In the genomic region with DNA sequence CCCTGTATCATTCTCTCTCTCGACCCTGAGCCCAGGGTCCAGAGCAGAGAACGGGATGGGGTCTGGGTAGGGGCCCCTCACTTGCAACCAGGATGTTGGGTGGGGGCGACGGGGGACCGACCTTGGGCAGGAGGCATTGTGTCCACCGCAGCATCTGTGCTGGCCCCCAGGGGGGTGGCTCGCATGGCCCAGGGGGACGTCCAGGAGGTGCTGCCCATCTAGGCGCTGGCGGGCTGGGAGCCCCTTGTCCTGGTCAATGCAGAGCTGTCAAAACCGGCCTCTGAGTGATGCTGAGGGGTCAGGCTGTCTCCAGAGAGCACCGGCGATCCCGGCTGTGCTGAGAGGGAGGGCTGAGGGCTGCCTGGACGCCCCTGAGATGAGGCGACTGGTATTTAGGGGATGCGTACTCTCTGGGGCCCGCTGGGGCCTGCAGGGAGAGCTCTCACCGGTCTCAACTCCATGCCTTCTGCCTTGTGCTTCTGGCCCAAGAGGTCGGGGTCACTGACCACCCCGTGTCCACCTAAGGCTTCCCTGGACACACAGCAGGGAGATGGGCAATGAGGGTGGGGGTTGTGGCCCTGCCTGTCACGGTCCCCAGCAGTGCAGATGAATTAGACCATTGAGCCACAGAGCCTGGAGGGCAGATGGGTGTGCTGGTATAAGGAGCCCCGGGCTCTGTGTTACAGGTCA, we compare ENCODE assay signal across 1 cellular context.
A peak's percentile ranks its signal among the peaks of the same experiment; 100 is the strongest.
TF ChIP-seq lines count a peak whose summit lies in the region.

No MANE protein-coding gene starts in this region.

TF ChIP-seq in HepG2, 621 proteins besides CTCF, POLR2A, EP300 and RAD21 (continues in another document):
- peak; percentile 98 for TF ChIP-seq AGO2 (optimal IDR thresholded peaks at IDR 0.05; ENCODE audit: low read depth, low read length)
- peak; percentile 66 for TF ChIP-seq PTBP1 (IDR thresholded peaks at IDR 0.05; ENCODE audit: low read depth, low read length, poor library complexity, severe bottlenecking)
- TF ChIP-seq, protein P1, sequence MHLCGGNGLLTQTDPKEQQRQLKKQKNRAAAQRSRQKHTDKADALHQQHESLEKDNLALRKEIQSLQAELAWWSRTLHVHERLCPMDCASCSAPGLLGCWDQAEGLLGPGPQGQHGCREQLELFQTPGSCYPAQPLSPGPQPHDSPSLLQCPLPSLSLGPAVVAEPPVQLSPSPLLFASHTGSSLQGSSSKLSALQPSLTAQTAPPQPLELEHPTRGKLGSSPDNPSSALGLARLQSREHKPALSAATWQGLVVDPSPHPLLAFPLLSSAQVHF (CRISPR knock-in tag; IDR thresholded peaks at IDR 0.05) = 0 out of 2 replicates have a peak, but pooled peaks have one; percentile 10
- no peak for TF ChIP-seq FLYWCH1 (CRISPR knock-in tag; IDR thresholded peaks at IDR 0.05)
- peak; percentile 86 for TF ChIP-seq ZNF296 (CRISPR knock-in tag; conservative IDR thresholded peaks at IDR 0.05)
- 0 out of 2 replicates have a peak, but pooled peaks have one; percentile 25 for TF ChIP-seq ZNF317 (CRISPR knock-in tag; IDR thresholded peaks at IDR 0.05)
- TF ChIP-seq PRMT3 (CRISPR knock-in tag; IDR thresholded peaks at IDR 0.05; ENCODE audit: borderline replicate concordance, low read depth) = no peak
- TF ChIP-seq KDM5B (CRISPR knock-in tag; IDR thresholded peaks at IDR 0.05; ENCODE audit: borderline replicate concordance) = 0 out of 2 replicates have a peak, but pooled peaks have one; percentile 39
- TF ChIP-seq MTA1 (CRISPR knock-in tag; IDR thresholded peaks at IDR 0.05; ENCODE audit: borderline replicate concordance) = 0 out of 2 replicates have a peak, but pooled peaks have one; percentile 6
- TF ChIP-seq ZNF564 (CRISPR knock-in tag; IDR thresholded peaks at IDR 0.05) = peak; percentile 24; the same call in 1 of the 2 replicates
- no peak; the same call in 1 of the 2 replicates for TF ChIP-seq HES4 (CRISPR knock-in tag; IDR thresholded peaks at IDR 0.05; ENCODE audit: borderline replicate concordance)
- peak; percentile 42; the same call in 1 of the 2 replicates for TF ChIP-seq ZNF121 (CRISPR knock-in tag; IDR thresholded peaks at IDR 0.05)
- no peak for TF ChIP-seq NFATC3 (CRISPR knock-in tag; IDR thresholded peaks at IDR 0.05)
- no peak for TF ChIP-seq NBN (conservative IDR thresholded peaks at IDR 0.05)
- 0 out of 2 replicates have a peak, but pooled peaks have one; percentile 3 for TF ChIP-seq ARNT2 (CRISPR knock-in tag; IDR thresholded peaks at IDR 0.05; ENCODE audit: low read depth)
- TF ChIP-seq, protein P2, sequence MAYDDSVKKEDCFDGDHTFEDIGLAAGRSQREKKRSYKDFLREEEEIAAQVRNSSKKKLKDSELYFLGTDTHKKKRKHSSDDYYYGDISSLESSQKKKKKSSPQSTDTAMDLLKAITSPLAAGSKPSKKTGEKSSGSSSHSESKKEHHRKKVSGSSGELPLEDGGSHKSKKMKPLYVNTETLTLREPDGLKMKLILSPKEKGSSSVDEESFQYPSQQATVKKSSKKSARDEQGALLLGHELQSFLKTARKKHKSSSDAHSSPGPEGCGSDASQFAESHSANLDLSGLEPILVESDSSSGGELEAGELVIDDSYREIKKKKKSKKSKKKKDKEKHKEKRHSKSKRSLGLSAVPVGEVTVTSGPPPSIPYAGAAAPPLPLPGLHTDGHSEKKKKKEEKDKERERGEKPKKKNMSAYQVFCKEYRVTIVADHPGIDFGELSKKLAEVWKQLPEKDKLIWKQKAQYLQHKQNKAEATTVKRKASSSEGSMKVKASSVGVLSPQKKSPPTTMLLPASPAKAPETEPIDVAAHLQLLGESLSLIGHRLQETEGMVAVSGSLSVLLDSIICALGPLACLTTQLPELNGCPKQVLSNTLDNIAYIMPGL (CRISPR knock-in tag; IDR thresholded peaks at IDR 0.05; ENCODE audit: borderline replicate concordance in 1 of 2, low read depth in 1 of 2) = no peak
- TF ChIP-seq EEA1 (CRISPR knock-in tag; IDR thresholded peaks at IDR 0.05; ENCODE audit: borderline replicate concordance) = 0 out of 2 replicates have a peak, but pooled peaks have one; percentile 69
- no peak for TF ChIP-seq MTF2 (CRISPR knock-in tag; IDR thresholded peaks at IDR 0.05; ENCODE audit: borderline replicate concordance)
- TF ChIP-seq, protein P3, sequence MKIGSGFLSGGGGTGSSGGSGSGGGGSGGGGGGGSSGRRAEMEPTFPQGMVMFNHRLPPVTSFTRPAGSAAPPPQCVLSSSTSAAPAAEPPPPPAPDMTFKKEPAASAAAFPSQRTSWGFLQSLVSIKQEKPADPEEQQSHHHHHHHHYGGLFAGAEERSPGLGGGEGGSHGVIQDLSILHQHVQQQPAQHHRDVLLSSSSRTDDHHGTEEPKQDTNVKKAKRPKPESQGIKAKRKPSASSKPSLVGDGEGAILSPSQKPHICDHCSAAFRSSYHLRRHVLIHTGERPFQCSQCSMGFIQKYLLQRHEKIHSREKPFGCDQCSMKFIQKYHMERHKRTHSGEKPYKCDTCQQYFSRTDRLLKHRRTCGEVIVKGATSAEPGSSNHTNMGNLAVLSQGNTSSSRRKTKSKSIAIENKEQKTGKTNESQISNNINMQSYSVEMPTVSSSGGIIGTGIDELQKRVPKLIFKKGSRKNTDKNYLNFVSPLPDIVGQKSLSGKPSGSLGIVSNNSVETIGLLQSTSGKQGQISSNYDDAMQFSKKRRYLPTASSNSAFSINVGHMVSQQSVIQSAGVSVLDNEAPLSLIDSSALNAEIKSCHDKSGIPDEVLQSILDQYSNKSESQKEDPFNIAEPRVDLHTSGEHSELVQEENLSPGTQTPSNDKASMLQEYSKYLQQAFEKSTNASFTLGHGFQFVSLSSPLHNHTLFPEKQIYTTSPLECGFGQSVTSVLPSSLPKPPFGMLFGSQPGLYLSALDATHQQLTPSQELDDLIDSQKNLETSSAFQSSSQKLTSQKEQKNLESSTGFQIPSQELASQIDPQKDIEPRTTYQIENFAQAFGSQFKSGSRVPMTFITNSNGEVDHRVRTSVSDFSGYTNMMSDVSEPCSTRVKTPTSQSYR (CRISPR knock-in tag; IDR thresholded peaks at IDR 0.05; ENCODE audit: borderline replicate concordance) = peak; percentile 35; the same call in 1 of the 2 replicates
- TF ChIP-seq, protein P4, sequence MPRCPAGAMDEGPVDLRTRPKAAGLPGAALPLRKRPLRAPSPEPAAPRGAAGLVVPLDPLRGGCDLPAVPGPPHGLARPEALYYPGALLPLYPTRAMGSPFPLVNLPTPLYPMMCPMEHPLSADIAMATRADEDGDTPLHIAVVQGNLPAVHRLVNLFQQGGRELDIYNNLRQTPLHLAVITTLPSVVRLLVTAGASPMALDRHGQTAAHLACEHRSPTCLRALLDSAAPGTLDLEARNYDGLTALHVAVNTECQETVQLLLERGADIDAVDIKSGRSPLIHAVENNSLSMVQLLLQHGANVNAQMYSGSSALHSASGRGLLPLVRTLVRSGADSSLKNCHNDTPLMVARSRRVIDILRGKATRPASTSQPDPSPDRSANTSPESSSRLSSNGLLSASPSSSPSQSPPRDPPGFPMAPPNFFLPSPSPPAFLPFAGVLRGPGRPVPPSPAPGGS (CRISPR knock-in tag; IDR thresholded peaks at IDR 0.05) = 0 out of 2 replicates have a peak, but pooled peaks have one; percentile 2
- TF ChIP-seq HOXA3 (CRISPR knock-in tag; IDR thresholded peaks at IDR 0.05) = 0 out of 2 replicates have a peak, but pooled peaks have one; percentile 3
- TF ChIP-seq, protein P5, sequence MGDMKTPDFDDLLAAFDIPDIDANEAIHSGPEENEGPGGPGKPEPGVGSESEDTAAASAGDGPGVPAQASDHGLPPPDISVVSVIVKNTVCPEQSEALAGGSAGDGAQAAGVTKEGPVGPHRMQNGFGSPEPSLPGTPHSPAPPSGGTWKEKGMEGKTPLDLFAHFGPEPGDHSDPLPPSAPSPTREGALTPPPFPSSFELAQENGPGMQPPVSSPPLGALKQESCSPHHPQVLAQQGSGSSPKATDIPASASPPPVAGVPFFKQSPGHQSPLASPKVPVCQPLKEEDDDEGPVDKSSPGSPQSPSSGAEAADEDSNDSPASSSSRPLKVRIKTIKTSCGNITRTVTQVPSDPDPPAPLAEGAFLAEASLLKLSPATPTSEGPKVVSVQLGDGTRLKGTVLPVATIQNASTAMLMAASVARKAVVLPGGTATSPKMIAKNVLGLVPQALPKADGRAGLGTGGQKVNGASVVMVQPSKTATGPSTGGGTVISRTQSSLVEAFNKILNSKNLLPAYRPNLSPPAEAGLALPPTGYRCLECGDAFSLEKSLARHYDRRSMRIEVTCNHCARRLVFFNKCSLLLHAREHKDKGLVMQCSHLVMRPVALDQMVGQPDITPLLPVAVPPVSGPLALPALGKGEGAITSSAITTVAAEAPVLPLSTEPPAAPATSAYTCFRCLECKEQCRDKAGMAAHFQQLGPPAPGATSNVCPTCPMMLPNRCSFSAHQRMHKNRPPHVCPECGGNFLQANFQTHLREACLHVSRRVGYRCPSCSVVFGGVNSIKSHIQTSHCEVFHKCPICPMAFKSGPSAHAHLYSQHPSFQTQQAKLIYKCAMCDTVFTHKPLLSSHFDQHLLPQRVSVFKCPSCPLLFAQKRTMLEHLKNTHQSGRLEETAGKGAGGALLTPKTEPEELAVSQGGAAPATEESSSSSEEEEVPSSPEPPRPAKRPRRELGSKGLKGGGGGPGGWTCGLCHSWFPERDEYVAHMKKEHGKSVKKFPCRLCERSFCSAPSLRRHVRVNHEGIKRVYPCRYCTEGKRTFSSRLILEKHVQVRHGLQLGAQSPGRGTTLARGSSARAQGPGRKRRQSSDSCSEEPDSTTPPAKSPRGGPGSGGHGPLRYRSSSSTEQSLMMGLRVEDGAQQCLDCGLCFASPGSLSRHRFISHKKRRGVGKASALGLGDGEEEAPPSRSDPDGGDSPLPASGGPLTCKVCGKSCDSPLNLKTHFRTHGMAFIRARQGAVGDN (CRISPR knock-in tag; IDR thresholded peaks at IDR 0.05) = peak; percentile 52
- peak; percentile 36; the same call in 1 of the 2 replicates for TF ChIP-seq ZNF672 (CRISPR knock-in tag; IDR thresholded peaks at IDR 0.05)
- TF ChIP-seq ZBTB20 (CRISPR knock-in tag; IDR thresholded peaks at IDR 0.05; ENCODE audit: borderline replicate concordance, low read depth) = 0 out of 2 replicates have a peak, but pooled peaks have one; percentile 4
- TF ChIP-seq, protein P6, sequence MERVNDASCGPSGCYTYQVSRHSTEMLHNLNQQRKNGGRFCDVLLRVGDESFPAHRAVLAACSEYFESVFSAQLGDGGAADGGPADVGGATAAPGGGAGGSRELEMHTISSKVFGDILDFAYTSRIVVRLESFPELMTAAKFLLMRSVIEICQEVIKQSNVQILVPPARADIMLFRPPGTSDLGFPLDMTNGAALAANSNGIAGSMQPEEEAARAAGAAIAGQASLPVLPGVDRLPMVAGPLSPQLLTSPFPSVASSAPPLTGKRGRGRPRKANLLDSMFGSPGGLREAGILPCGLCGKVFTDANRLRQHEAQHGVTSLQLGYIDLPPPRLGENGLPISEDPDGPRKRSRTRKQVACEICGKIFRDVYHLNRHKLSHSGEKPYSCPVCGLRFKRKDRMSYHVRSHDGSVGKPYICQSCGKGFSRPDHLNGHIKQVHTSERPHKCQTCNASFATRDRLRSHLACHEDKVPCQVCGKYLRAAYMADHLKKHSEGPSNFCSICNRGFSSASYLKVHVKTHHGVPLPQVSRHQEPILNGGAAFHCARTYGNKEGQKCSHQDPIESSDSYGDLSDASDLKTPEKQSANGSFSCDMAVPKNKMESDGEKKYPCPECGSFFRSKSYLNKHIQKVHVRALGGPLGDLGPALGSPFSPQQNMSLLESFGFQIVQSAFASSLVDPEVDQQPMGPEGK (CRISPR knock-in tag; IDR thresholded peaks at IDR 0.05) = peak; percentile 33
- TF ChIP-seq ZNF24 (IDR thresholded peaks at IDR 0.05) = no peak
- TF ChIP-seq, protein P7, sequence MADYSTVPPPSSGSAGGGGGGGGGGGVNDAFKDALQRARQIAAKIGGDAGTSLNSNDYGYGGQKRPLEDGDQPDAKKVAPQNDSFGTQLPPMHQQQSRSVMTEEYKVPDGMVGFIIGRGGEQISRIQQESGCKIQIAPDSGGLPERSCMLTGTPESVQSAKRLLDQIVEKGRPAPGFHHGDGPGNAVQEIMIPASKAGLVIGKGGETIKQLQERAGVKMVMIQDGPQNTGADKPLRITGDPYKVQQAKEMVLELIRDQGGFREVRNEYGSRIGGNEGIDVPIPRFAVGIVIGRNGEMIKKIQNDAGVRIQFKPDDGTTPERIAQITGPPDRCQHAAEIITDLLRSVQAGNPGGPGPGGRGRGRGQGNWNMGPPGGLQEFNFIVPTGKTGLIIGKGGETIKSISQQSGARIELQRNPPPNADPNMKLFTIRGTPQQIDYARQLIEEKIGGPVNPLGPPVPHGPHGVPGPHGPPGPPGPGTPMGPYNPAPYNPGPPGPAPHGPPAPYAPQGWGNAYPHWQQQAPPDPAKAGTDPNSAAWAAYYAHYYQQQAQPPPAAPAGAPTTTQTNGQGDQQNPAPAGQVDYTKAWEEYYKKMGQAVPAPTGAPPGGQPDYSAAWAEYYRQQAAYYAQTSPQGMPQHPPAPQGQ (CRISPR knock-in tag; IDR thresholded peaks at IDR 0.05; ENCODE audit: borderline replicate concordance) = no peak
- peak; percentile 19; the same call in 1 of the 2 replicates for TF ChIP-seq ZSCAN31 (CRISPR knock-in tag; IDR thresholded peaks at IDR 0.05; ENCODE audit: low read depth)
- TF ChIP-seq, protein P8, sequence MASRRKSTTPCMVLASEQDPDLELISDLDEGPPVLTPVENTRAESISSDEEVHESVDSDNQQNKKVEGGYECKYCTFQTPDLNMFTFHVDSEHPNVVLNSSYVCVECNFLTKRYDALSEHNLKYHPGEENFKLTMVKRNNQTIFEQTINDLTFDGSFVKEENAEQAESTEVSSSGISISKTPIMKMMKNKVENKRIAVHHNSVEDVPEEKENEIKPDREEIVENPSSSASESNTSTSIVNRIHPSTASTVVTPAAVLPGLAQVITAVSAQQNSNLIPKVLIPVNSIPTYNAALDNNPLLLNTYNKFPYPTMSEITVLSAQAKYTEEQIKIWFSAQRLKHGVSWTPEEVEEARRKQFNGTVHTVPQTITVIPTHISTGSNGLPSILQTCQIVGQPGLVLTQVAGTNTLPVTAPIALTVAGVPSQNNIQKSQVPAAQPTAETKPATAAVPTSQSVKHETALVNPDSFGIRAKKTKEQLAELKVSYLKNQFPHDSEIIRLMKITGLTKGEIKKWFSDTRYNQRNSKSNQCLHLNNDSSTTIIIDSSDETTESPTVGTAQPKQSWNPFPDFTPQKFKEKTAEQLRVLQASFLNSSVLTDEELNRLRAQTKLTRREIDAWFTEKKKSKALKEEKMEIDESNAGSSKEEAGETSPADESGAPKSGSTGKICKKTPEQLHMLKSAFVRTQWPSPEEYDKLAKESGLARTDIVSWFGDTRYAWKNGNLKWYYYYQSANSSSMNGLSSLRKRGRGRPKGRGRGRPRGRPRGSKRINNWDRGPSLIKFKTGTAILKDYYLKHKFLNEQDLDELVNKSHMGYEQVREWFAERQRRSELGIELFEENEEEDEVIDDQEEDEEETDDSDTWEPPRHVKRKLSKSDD (CRISPR knock-in tag; IDR thresholded peaks at IDR 0.05; ENCODE audit: low read depth) = no peak
- TF ChIP-seq RBFOX2 (IDR thresholded peaks at IDR 0.05; ENCODE audit: low read depth, low read length) = peak; percentile 71
- peak; percentile 29 for TF ChIP-seq HNRNPLL (IDR thresholded peaks at IDR 0.05; ENCODE audit: low read depth, low read length, poor library complexity, severe bottlenecking)
- peak; percentile 14; the same call in 1 of the 2 replicates for TF ChIP-seq ZNF589 (CRISPR knock-in tag; conservative IDR thresholded peaks at IDR 0.05)
